Comparison of ENCODE assay signal across 12 cellular contexts in the genomic region with DNA sequence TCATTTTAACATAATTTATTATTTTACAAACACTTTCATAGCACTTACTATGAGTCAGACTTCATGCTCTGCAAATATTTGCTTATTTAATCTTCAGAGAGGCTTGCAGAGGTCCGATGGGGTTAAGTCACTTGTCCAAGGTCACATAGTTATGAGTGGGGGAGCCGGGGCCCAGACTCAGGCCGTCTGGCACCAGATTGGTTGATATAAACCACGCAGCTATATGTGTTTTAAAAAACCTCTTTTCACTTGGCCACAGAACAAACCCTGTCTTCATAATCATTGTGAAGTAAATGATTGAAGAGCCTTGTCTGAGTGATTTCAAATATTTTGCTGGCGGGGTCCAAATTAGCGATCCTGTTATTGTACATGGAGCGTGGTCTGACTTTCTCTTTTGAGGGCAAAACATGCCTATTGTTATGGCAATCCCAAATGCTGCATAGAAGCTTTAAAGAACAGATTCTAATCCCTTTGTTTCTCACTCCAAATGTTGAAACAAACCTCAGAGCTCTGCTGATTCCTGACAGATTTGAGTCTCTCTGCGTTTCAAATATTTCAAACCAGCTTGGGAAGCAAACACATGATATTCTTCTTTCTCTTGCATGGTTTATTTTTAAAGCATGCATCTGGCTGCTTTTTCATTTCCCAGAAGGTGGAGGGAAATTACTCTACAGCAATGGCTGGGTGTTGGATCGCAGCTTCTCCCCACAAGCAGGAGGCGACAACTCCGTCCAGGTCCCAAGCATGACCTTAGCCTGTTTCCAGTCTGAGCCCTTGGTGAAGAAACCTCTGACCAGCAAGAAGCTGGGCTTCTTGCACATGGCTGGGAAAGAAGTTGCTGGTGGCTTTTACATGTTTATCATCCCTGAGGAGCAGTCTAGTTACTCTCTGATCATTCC.
DNase-seq lines count a peak whose midpoint lies in the region; ATAC-seq and TF ChIP-seq lines count a peak whose summit lies in the region.
"Had no signal": no experiment of that assay in that cellular context is flagged by ENCODE, and none has a peak within 500 bp of the region (broad histone marks: within the 10 kb centered on the region; RNA-seq: fewer than 3 reads in every experiment).

No MANE protein-coding gene starts in this region.

- H3K27me3 ChIP-seq in gastroesophageal sphincter = no peaks in the 10 kb centered on the region
- H3K27me3 ChIP-seq in osteoblast (ENCODE audit: insufficient read depth, low read length) = peaks cover 26% of the 10 kb centered on the region

- H3K4me3 Mint-ChIP-seq in activated naive CD8-positive, alpha-beta T cell treated with anti-CD3 and anti-CD28 coated beads for 36 hours = no peak overlapping the region
- H3K4me3 Mint-ChIP-seq: T-helper 2 cell treated with Interferon-gamma antibody and Interleukin-4, amounts not matched to agents 5 μg/mL and 100 μg/mL, for 36 hours had no signal

- WGBS in gastroesophageal sphincter (ENCODE audit: low coverage in 1 of 2), 2 donors = 10 to 18% methylated on average over 8 to 9 of the region's 11 CpGs

- no peaks in the 10 kb centered on the region for H3K79me2 ChIP-seq in osteoblast (ENCODE audit: insufficient read depth, low read length)

- no peak for TF ChIP-seq EP300 in gastroesophageal sphincter (IDR thresholded peaks at IDR 0.05)

- peaks cover 6% of the 10 kb centered on the region for H3K27me3 Mint-ChIP-seq in activated naive CD8-positive, alpha-beta T cell treated with anti-CD3 and anti-CD28 coated beads for 36 hours

- H3K27ac Mint-ChIP-seq in activated naive CD8-positive, alpha-beta T cell treated with anti-CD3 and anti-CD28 coated beads for 36 hours = no peak overlapping the region
- H3K27ac Mint-ChIP-seq: T-helper 2 cell treated with Interferon-gamma antibody and Interleukin-4, amounts not matched to agents 5 μg/mL and 100 μg/mL, for 36 hours had no signal

- peaks cover 0 to 55% (median 18%) of the 10 kb centered on the region in 3 donors for H3K4me1 ChIP-seq in gastroesophageal sphincter
- peaks cover 32% of the 10 kb centered on the region for H3K4me1 ChIP-seq in osteoblast (ENCODE audit: insufficient read depth, low read length)

- H3K36me3 Mint-ChIP-seq in activated naive CD8-positive, alpha-beta T cell treated with anti-CD3 and anti-CD28 coated beads for 36 hours = no peaks in the 10 kb centered on the region

- H2AFZ ChIP-seq in osteoblast (ENCODE audit: low read length) = no peak overlapping the region

- ATAC-seq in gastroesophageal sphincter = no peak

- H3K9me3 ChIP-seq in gastroesophageal sphincter (peaks cover 0 to 3% (median 0%) of the 10 kb centered on the region in 3 donors), osteoblast (ENCODE audit: low read depth, low read length) (no peaks in the 10 kb centered on the region)

- H3K27ac ChIP-seq in gastroesophageal sphincter = peak overlapping the region in 3 of 4 donors; percentile 5 to 24 (median 18)
- H3K27ac ChIP-seq in osteoblast (ENCODE audit: low read depth, low read length) = no peak overlapping the region
- H3K27ac ChIP-seq: KMS-11 had no signal

- H3K4me2 ChIP-seq in osteoblast (ENCODE audit: insufficient read depth, low read length) = peak overlapping the region; percentile 67
- H3K4me2 ChIP-seq: KMS-11 had no signal

- no peak for TF ChIP-seq POLR2A in gastroesophageal sphincter (IDR thresholded peaks at IDR 0.05)

- no peaks in the 10 kb centered on the region for H3K4me1 Mint-ChIP-seq in activated naive CD8-positive, alpha-beta T cell treated with anti-CD3 and anti-CD28 coated beads for 36 hours

- H3K9me3 Mint-ChIP-seq in activated naive CD8-positive, alpha-beta T cell treated with anti-CD3 and anti-CD28 coated beads for 36 hours = no peaks in the 10 kb centered on the region
- H3K9me3 Mint-ChIP-seq: T-helper 2 cell treated with Interferon-gamma antibody and Interleukin-4, amounts not matched to agents 5 μg/mL and 100 μg/mL, for 36 hours had no signal

- H3K4me3 ChIP-seq in gastroesophageal sphincter (no peak overlapping the region), osteoblast (ENCODE audit: insufficient read depth, low read length) (no peak overlapping the region)

- peak; percentile 11 for DNase-seq in DMS53 treated with DMSO at 0.1 percent for 48 hours (lab: John Stamatoyannopoulos, UW; ENCODE audit: unreplicated experiment)
- peak; percentile 93 for DNase-seq in SK-N-DZ (ENCODE audit: low spot score)
- no peak for DNase-seq in osteoblast (ENCODE audit: insufficient read length, low spot score, missing footprints)
- DNase-seq in NCI-H446 treated with DMSO at 0.1 percent for 48 hours (lab: John Stamatoyannopoulos, UW) = no peak
- DNase-seq in cerebellar nuclear complex (lab: John Stamatoyannopoulos, UW) = no peak
- DNase-seq in NCI-H2107 treated with DMSO at 0.1 percent for 48 hours (lab: John Stamatoyannopoulos, UW; ENCODE audit: unreplicated experiment) = no peak
- DNase-seq in activated naive CD8-positive, alpha-beta T cell treated with anti-CD3 and anti-CD28 coated beads for 36 hours = no peak
- DNase-seq: activated T-cell treated with anti-CD3 and anti-CD28 coated beads for 4 hours; central memory CD4-positive, alpha-beta T cell had no signal

- H3K36me3 ChIP-seq in gastroesophageal sphincter (no peaks in the 10 kb centered on the region), osteoblast (ENCODE audit: insufficient read depth, low read length) (no peaks in the 10 kb centered on the region)

- no peak for TF ChIP-seq CTCF in gastroesophageal sphincter (IDR thresholded peaks at IDR 0.05)
- no peak for TF ChIP-seq CTCF in osteoblast (IDR thresholded peaks at IDR 0.05; ENCODE audit: extremely low read depth, low read depth, low read length)

- no peaks in the 10 kb centered on the region for H4K20me1 ChIP-seq in osteoblast (ENCODE audit: insufficient read depth, low read length)

Comparison
In these comparisons a context has a peak if more than half of its experiments do, and no peak if none do; other contexts are left out.
1. DNase-seq: peak in DMS53 treated with DMSO at 0.1 percent for 48 hours (single experiment) and SK-N-DZ (single experiment); none in osteoblast (single experiment), NCI-H446 treated with DMSO at 0.1 percent for 48 hours (single experiment), cerebellar nuclear complex (0 of 2), NCI-H2107 treated with DMSO at 0.1 percent for 48 hours (single experiment) and activated naive CD8-positive, alpha-beta T cell treated with anti-CD3 and anti-CD28 coated beads for 36 hours (single experiment).